23 cellular contexts compared by ENCODE assay signal in the genomic region with DNA sequence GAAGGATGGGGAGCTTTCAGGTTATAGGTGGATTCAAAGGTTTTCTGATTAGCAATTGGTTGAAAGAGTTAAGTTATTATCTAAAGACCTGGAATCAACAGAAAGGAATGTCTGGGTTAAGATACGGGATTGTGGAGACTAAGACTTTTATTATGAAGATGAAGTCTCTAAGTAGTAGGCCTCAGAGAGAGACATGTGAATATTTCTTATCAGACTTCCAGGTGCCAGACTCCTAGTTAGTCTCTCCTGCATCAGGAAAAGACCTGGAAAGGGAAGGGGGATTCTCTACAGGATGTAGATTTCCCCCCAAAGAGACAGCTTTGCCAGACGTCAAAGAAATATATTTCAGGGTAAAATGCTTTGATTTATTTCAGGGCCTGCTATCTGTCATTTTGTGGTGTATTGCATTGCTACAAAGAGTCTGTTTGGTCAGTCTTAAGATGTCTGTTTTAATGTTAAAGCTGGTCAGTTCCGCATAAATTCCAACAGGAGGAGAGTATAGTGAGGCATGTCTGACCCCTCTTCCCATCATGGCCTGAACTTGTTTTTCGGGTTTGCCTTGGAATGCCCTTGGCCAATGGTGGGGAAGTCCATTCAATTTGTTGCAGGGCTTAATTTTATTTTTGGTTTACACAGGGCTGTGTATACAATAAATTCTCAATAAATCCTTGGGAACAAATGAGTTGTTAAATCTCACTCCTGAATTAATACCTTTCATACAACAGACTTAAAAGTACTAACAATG.
DNase-seq lines count a peak whose midpoint lies in the region; ATAC-seq, FAIRE-seq and TF ChIP-seq lines count a peak whose summit lies in the region.
"Had no signal": no experiment of that assay in that cellular context is flagged by ENCODE, and none has a peak within 500 bp of the region (broad histone marks: within the 10 kb centered on the region; RNA-seq: fewer than 3 reads in every experiment).

No MANE protein-coding gene starts in this region.

- WGBS in mesendoderm (ENCODE audit: extremely low coverage, insufficient coverage, low lambda C conversion rate): no CpG with 5 or more reads among the region's 4 CpGs
- WGBS in upper lobe of left lung, 2 donors: 79 to 80% methylated on average over 4 of the region's 4 CpGs

- DNase-seq in bronchial epithelial cell (ENCODE audit: low read depth) (peak; percentile 3), mesendoderm (peak; percentile 96), BE2C (no peak), upper lobe of left lung (no peak), globus pallidus (ENCODE audit: low spot score) (no peak)
- DNase-seq: CD4-positive, alpha-beta T cell; DMS 273 treated with DMSO at 0.1 percent for 48 hours; DND-41; GOT3; NCI-H1092; NCI-H1436 treated with DMSO at 0.1 percent for 48 hours; NCI-H1930; NCI-H510A treated with DMSO at 0.1 percent for 48 hours; NCI-H748 treated with DMSO at 0.1 percent for 48 hours; PC-9; RPMI8226; SHP77; SK-N-SH had no signal

- no peak overlapping the region for H3K23ac ChIP-seq in mesendoderm (ENCODE audit: low read length)

- no peak for TF ChIP-seq CTCF in bronchial epithelial cell (IDR thresholded peaks at IDR 0.05; ENCODE audit: insufficient read depth, low read length, severe bottlenecking)
- no peak for TF ChIP-seq CTCF in BE2C (IDR thresholded peaks at IDR 0.05; ENCODE audit: low read depth, low read length)
- TF ChIP-seq CTCF in upper lobe of left lung (IDR thresholded peaks at IDR 0.05): no peak

- TF ChIP-seq POLR2A in upper lobe of left lung (IDR thresholded peaks at IDR 0.05): no peak

- H3K56ac ChIP-seq in mesendoderm (ENCODE audit: low read length): peak overlapping the region; percentile 79

- FAIRE-seq in bronchial epithelial cell (lab: Jason Lieb, UNC): no peak
- FAIRE-seq: GM12891, K562 had no signal

- no peak overlapping the region for H4K5ac ChIP-seq in mesendoderm (ENCODE audit: low read length)

- H3K4me2 ChIP-seq in mesendoderm (ENCODE audit: low read length): no peak overlapping the region
- H3K4me2 ChIP-seq: BLaER1, PC-9, SK-N-SH had no signal

- no peak for TF ChIP-seq EP300 in upper lobe of left lung (IDR thresholded peaks at IDR 0.05)

- H2BK15ac ChIP-seq in mesendoderm (replicated peaks; ENCODE audit: low read depth): no peak overlapping the region

- H3K18ac ChIP-seq in mesendoderm (ENCODE audit: low read length): peak overlapping the region; percentile 79

- H3K9me3 ChIP-seq in HUES6 (ENCODE audit: control insufficient read depth, insufficient read depth, low read depth, low read length) (0 out of 2 replicates have a peak, but pooled peaks cover 2% of the 10 kb centered on the region), BE2C (no peaks in the 10 kb centered on the region), upper lobe of left lung (no peaks in the 10 kb centered on the region)
- H3K9me3 ChIP-seq: BLaER1, SK-N-SH had no signal

- ATAC-seq in upper lobe of left lung (ENCODE audit: low FRiP score in 2 of 2) (no peak), GM18517 (IDR thresholded peaks at IDR 0.05; ENCODE audit: unreplicated experiment) (no peak)
- ATAC-seq: K562 had no signal

- H3K9ac ChIP-seq in HUES6 (ENCODE audit: low read length): no peak overlapping the region
- peak overlapping the region; percentile 14 for H3K9ac ChIP-seq in mesendoderm (ENCODE audit: low read length)
- H3K9ac ChIP-seq: BLaER1, SK-N-SH had no signal

- H3K4ac ChIP-seq in mesendoderm (ENCODE audit: low read depth, low read length): peak overlapping the region; percentile 52

- peak overlapping the region; percentile 19; the same call in 1 of the 2 replicates for H3K4me3 ChIP-seq in HUES6 (ENCODE audit: low read depth, low read length)
- no peak overlapping the region for H3K4me3 ChIP-seq in bronchial epithelial cell (ENCODE audit: low read depth, low read length)
- no peak overlapping the region for H3K4me3 ChIP-seq in mesendoderm (ENCODE audit: low read length)
- H3K4me3 ChIP-seq in BE2C (ENCODE audit: low read depth, low read length): no peak overlapping the region
- no peak overlapping the region for H3K4me3 ChIP-seq in upper lobe of left lung
- H3K4me3 ChIP-seq: BLaER1, K562, PC-9 had no signal

- peak overlapping the region; percentile 97 for H2BK5ac ChIP-seq in mesendoderm (ENCODE audit: low read length)

- no peak overlapping the region for H4K8ac ChIP-seq in mesendoderm (ENCODE audit: low read depth, low read length)

- no peaks in the 10 kb centered on the region for H3K79me1 ChIP-seq in mesendoderm (ENCODE audit: low read length)

- H3K4me1 ChIP-seq in HUES6 (ENCODE audit: control insufficient read depth, insufficient read depth, low read length) (peaks cover 42% of the 10 kb centered on the region), mesendoderm (ENCODE audit: control insufficient read depth, low read depth, low read length) (peaks cover 14% of the 10 kb centered on the region), BE2C (no peaks in the 10 kb centered on the region), upper lobe of left lung (no peaks in the 10 kb centered on the region)

- no peak overlapping the region for H2AK5ac ChIP-seq in mesendoderm (ENCODE audit: low read length)

- H3K27ac ChIP-seq in HUES6 (ENCODE audit: low read depth, low read length): peak overlapping the region; percentile 64
- peak overlapping the region; percentile 80 for H3K27ac ChIP-seq in mesendoderm (ENCODE audit: low read depth, low read length)
- no peak overlapping the region for H3K27ac ChIP-seq in upper lobe of left lung
- H3K27ac ChIP-seq: BLaER1, PC-9 had no signal

- no peaks in the 10 kb centered on the region for H3K36me3 ChIP-seq in HUES6 (ENCODE audit: control insufficient read depth, insufficient read depth, low read length)
- no peaks in the 10 kb centered on the region for H3K36me3 ChIP-seq in bronchial epithelial cell (ENCODE audit: control insufficient read depth, insufficient read depth, low read length)
- no peaks in the 10 kb centered on the region for H3K36me3 ChIP-seq in mesendoderm (ENCODE audit: control insufficient read depth, insufficient read depth, low read length)
- no peaks in the 10 kb centered on the region for H3K36me3 ChIP-seq in BE2C
- no peaks in the 10 kb centered on the region for H3K36me3 ChIP-seq in upper lobe of left lung
- H3K36me3 ChIP-seq: BLaER1 had no signal

- H2BK120ac ChIP-seq in mesendoderm (ENCODE audit: low read depth, low read length): peak overlapping the region; percentile 99

- H3K27me3 ChIP-seq in HUES6 (ENCODE audit: control insufficient read depth, insufficient read depth, low read length) (no peaks in the 10 kb centered on the region), bronchial epithelial cell (ENCODE audit: control insufficient read depth, insufficient read depth, low read length) (no peaks in the 10 kb centered on the region), mesendoderm (ENCODE audit: insufficient read depth, low read length, poor library complexity) (no peaks in the 10 kb centered on the region), BE2C (peaks cover 4% of the 10 kb centered on the region), upper lobe of left lung (no peaks in the 10 kb centered on the region)
- H3K27me3 ChIP-seq: BLaER1 had no signal

- no peaks in the 10 kb centered on the region for H3K79me2 ChIP-seq in mesendoderm (ENCODE audit: control insufficient read depth, insufficient read depth, low read length)

Comparison
In these comparisons a context has a peak if more than half of its experiments do, and no peak if none do; other contexts are left out.
1. H3K27ac ChIP-seq: peak in HUES6 (single experiment) and mesendoderm (single experiment); none in upper lobe of left lung (0 of 4).
2. DNase-seq: peak in bronchial epithelial cell (single experiment) and mesendoderm (single experiment); none in BE2C (single experiment), upper lobe of left lung (0 of 2) and globus pallidus (single experiment).